Comparison of ENCODE assay signal across 11 cellular contexts in genomic region chr2:120293123-120293990, GRCh38. TPM values are rescaled to one million over a fixed set of nuclear protein-coding genes. Genes with fewer than 3 reads are reported as not detected.
DNase-seq lines count a peak whose midpoint lies in the region; ATAC-seq, FAIRE-seq and TF ChIP-seq lines count a peak whose summit lies in the region.
"Had no signal": no experiment of that assay in that cellular context is flagged by ENCODE, and none has a peak within 500 bp of the region (broad histone marks: within the 10 kb centered on the region; RNA-seq: fewer than 3 reads in every experiment).

No MANE protein-coding gene starts in this region.

- H4K91ac ChIP-seq in H9 (ENCODE audit: insufficient read length, low read depth, low read length): no peak overlapping the region
- no peak overlapping the region for H4K91ac ChIP-seq in IMR-90 (ENCODE audit: insufficient read depth, low read depth, low read length)

- H3K9me1 ChIP-seq in IMR-90 (ENCODE audit: insufficient read depth, low read length): peaks cover 18% of the 10 kb centered on the region

- H4K8ac ChIP-seq in H9 (replicated peaks; ENCODE audit: insufficient read length, low read depth, low read length) (no peak overlapping the region), IMR-90 (ENCODE audit: low read depth in 2 of 2, low read length in 2 of 2) (peak overlapping the region in 1 of 2 experiments; percentile 5; a peak in 1 of 4 replicates)

- H2BK5ac ChIP-seq in H9 (ENCODE audit: insufficient read length, low read length) (no peak overlapping the region), IMR-90 (ENCODE audit: low read depth, low read length, poor library complexity, severe bottlenecking) (no peak overlapping the region)

- POLR2A ChIA-PET in IMR-90 (lab: Charles Lee; ENCODE audit: unreplicated experiment): no interaction called here

- H4K20me1 ChIP-seq in H9 (ENCODE audit: control insufficient read depth, insufficient read depth, insufficient read length): no peaks in the 10 kb centered on the region
- peaks cover 13% of the 10 kb centered on the region; the same call in 1 of the 2 replicates for H4K20me1 ChIP-seq in IMR-90 (ENCODE audit: insufficient read depth, low read length)

- H3K36me3 ChIP-seq in IMR-90 (ENCODE audit: control insufficient read depth, insufficient read depth, low read length) (peaks cover 7% of the 10 kb centered on the region), neutrophil (peaks cover 92% of the 10 kb centered on the region), pancreas (peaks cover 0 to 23% (median 0%) of the 10 kb centered on the region in 3 donors)

- peak overlapping the region in 1 of 2 experiments; percentile 4; a peak in 1 of 5 replicates for H3K4me3 Mint-ChIP-seq in H9

- H2BK120ac ChIP-seq in H9 (ENCODE audit: low read depth, low read length, poor library complexity, severe bottlenecking) (no peak overlapping the region), IMR-90 (ENCODE audit: low read depth, low read length) (no peak overlapping the region)

- H3K9me3 Mint-ChIP-seq in H9: no peaks in the 10 kb centered on the region

- H3K4me2 ChIP-seq in H9 (ENCODE audit: insufficient read depth, insufficient read length, low read length): no peak overlapping the region
- peak overlapping the region; percentile 64 for H3K4me2 ChIP-seq in IMR-90 (ENCODE audit: low read depth, low read length)

- H3K9me3 ChIP-seq in H9 (ENCODE audit: control insufficient read depth, low read depth, low read length) (no peaks in the 10 kb centered on the region), IMR-90 (ENCODE audit: control insufficient read depth, insufficient read depth, low read length) (no peaks in the 10 kb centered on the region), neutrophil (no peaks in the 10 kb centered on the region), pancreas (no peaks in the 10 kb centered on the region)

- H2AK9ac ChIP-seq in IMR-90 (replicated peaks; ENCODE audit: low read depth, low read length, poor library complexity): no peak overlapping the region

- H3K4me1 ChIP-seq in H9 (ENCODE audit: insufficient read depth, low read length) (peaks cover 27% of the 10 kb centered on the region; the same call in 1 of the 2 replicates), IMR-90 (ENCODE audit: control insufficient read depth, insufficient read depth, low read length) (peaks cover 18% of the 10 kb centered on the region), neutrophil (ENCODE audit: control insufficient read depth in 1 of 2, insufficient read depth in 1 of 2, low read depth in 1 of 2, low read length in 1 of 2) (peaks cover 12 to 13% of the 10 kb centered on the region in 2 experiments), pancreas (no peaks in the 10 kb centered on the region)

- H3K18ac ChIP-seq in H9 (ENCODE audit: insufficient read length, low read depth, low read length) (no peak overlapping the region), IMR-90 (ENCODE audit: low read depth, low read length) (no peak overlapping the region; the same call in 1 of the 2 replicates)

- ATAC-seq in GM19035 (IDR thresholded peaks at IDR 0.05; ENCODE audit: unreplicated experiment) (peak; percentile 39), IMR-90 (ENCODE audit: low read depth) (peak; percentile 42), pancreas (no peak)
- ATAC-seq: foreskin keratinocyte had no signal

- peak overlapping the region in 2 of 3 experiments; percentile 76 to 93; a peak in 4 of 7 replicates for H3K27ac Mint-ChIP-seq in H9

- no peak for TF ChIP-seq CTCF in H9 (conservative IDR thresholded peaks at IDR 0.05)
- TF ChIP-seq CTCF in IMR-90 (conservative IDR thresholded peaks at IDR 0.05; ENCODE audit: low read depth, low read length): no peak
- no peak for TF ChIP-seq CTCF in neutrophil (IDR thresholded peaks at IDR 0.05)
- no peak for TF ChIP-seq CTCF in pancreas (IDR thresholded peaks at IDR 0.05)

- H3K79me1 ChIP-seq in H9 (ENCODE audit: insufficient read depth, low read depth, low read length, poor library complexity, severe bottlenecking): no peaks in the 10 kb centered on the region
- peaks cover 16 to 18% of the 10 kb centered on the region in 2 experiments for H3K79me1 ChIP-seq in IMR-90 (ENCODE audit: low read depth in 1 of 2, low read length in 2 of 2)

- no peak for DNase-seq in H9
- no peak for DNase-seq in IMR-90
- DNase-seq in dermis blood vessel endothelial cell: no peak
- DNase-seq in SK-N-DZ (ENCODE audit: low spot score): no peak
- no peak for DNase-seq in pancreas
- DNase-seq: foreskin keratinocyte, NCI-H1048, substantia nigra had no signal

- H3K23ac ChIP-seq in H9 (ENCODE audit: insufficient read length, low read depth, low read length): no peak overlapping the region
- H3K23ac ChIP-seq in IMR-90 (ENCODE audit: low read depth, low read length): no peak overlapping the region

- no peak overlapping the region for H3K9ac ChIP-seq in H9 (ENCODE audit: extremely low read depth, insufficient read length, low read length)
- no peak overlapping the region for H3K9ac ChIP-seq in IMR-90 (ENCODE audit: low read depth, low read length)

- H3K14ac ChIP-seq in H9 (ENCODE audit: insufficient read depth, low read length) (no peak overlapping the region), IMR-90 (replicated peaks; ENCODE audit: low read depth, low read length) (no peak overlapping the region)

- H3K4me3 ChIP-seq in IMR-90 (ENCODE audit: insufficient read depth, low read depth, low read length) (no peak overlapping the region), neutrophil (ENCODE audit: low read depth in 1 of 2, low read length in 1 of 2) (no peak overlapping the region), pancreas (no peak overlapping the region)

- H2BK15ac ChIP-seq in H9 (ENCODE audit: low read depth, low read length) (no peak overlapping the region), IMR-90 (ENCODE audit: low read depth, low read length) (no peak overlapping the region)

- H3K4ac ChIP-seq in H9 (ENCODE audit: low read depth, low read length) (no peak overlapping the region), IMR-90 (ENCODE audit: low read depth, low read length) (no peak overlapping the region)

- peaks cover 50 to 55% of the 10 kb centered on the region in 2 experiments for H3K4me1 Mint-ChIP-seq in H9

- H2AFZ ChIP-seq in H9 (ENCODE audit: low read length): no peak overlapping the region
- no peak overlapping the region for H2AFZ ChIP-seq in IMR-90 (replicated peaks; ENCODE audit: low read length, poor library complexity)

- TF ChIP-seq RAD21 in IMR-90 (IDR thresholded peaks at IDR 0.05; ENCODE audit: low read length): no peak

- H3K27me3 Mint-ChIP-seq in H9 (ENCODE audit: low read depth): no peaks in the 10 kb centered on the region

- H3K79me2 ChIP-seq in H9 (ENCODE audit: insufficient read depth, low read length): no peaks in the 10 kb centered on the region

- intact Hi-C loops in IMR-90 (cut with micrococcal nuclease) (no loop called here), pancreas (cut with DNase I) (no loop called here)

- in situ Hi-C loops in IMR-90 (cut with MboI; ENCODE audit: low sequenced_read_pairs): no loop called here

- CTCF ChIA-PET in IMR-90 (lab: Yijun Ruan, JAX): interaction anchor here (0.6 to 2.2 kb wide), 2 partner anchors 10 to 20 kb away, joined by 3 to 11 read pairs; no protein-coding TSS in a partner anchor

- no CpG with 5 or more reads among the region's 5 CpGs for WGBS in H9 (ENCODE audit: extremely low coverage, insufficient read length, low lambda C conversion rate)
- no CpG with 5 or more reads among the region's 5 CpGs for WGBS in IMR-90 (ENCODE audit: extremely low coverage in 2 of 2, insufficient read length in 1 of 2), 2 experiments
- WGBS in pancreas, 2 donors: 68 to 70% methylated on average over 5 of the region's 5 CpGs

- TF ChIP-seq POLR2A in IMR-90 (IDR thresholded peaks at IDR 0.05; ENCODE audit: low read depth, low read length): no peak

- no peaks in the 10 kb centered on the region for H3K23me2 ChIP-seq in H9 (ENCODE audit: insufficient read length, low read depth, low read length, poor library complexity, severe bottlenecking)

- H3K27me3 ChIP-seq in H9 (ENCODE audit: insufficient read depth, low read length) (no peaks in the 10 kb centered on the region), IMR-90 (ENCODE audit: control insufficient read depth, insufficient read depth, low read length) (no peaks in the 10 kb centered on the region), neutrophil (no peaks in the 10 kb centered on the region), pancreas (no peaks in the 10 kb centered on the region)
- H3K27me3 ChIP-seq: foreskin keratinocyte had no signal

- H2BK12ac ChIP-seq in H9 (ENCODE audit: insufficient read length, low read depth, low read length): no peak overlapping the region

- BruUV-seq in IMR-90 (replicated peaks; lab: Mats Ljungman, UMichigan): no TSS peak

- H2AK5ac ChIP-seq in H9 (ENCODE audit: insufficient read length, low read length) (no peak overlapping the region), IMR-90 (ENCODE audit: low read depth, low read length) (no peak overlapping the region)

- no peak for FAIRE-seq in pancreas (lab: Jason Lieb, UNC)

- H2BK20ac ChIP-seq in H9 (ENCODE audit: low read depth, low read length, poor library complexity, severe bottlenecking) (no peak overlapping the region), IMR-90 (ENCODE audit: low read depth, low read length) (no peak overlapping the region)

- no peak overlapping the region for H3T11ph ChIP-seq in H9 (ENCODE audit: low read length)

- H3K56ac ChIP-seq in H9 (ENCODE audit: insufficient read length, low read depth, low read length) (no peak overlapping the region), IMR-90 (ENCODE audit: extremely low read depth, insufficient read depth, low read length) (no peak overlapping the region)

- dilution Hi-C loops in IMR-90 (cut with HindIII; ENCODE audit: low sequenced_read_pairs, unreplicated experiment): no loop called here

- H3K27ac ChIP-seq in H9 (ENCODE audit: insufficient read length, low read depth, low read length) (no peak overlapping the region), IMR-90 (ENCODE audit: insufficient read depth, low read length) (peak overlapping the region; percentile 50; the same call in 1 of the 2 replicates), neutrophil (peak overlapping the region; percentile 34), pancreas (no peak overlapping the region)
- H3K27ac ChIP-seq: foreskin keratinocyte, RWPE1 had no signal

- no peak overlapping the region for H4K5ac ChIP-seq in H9 (ENCODE audit: insufficient read length, low read depth, low read length)
- no peak overlapping the region for H4K5ac ChIP-seq in IMR-90 (ENCODE audit: low read depth, low read length)

- peaks cover 0 to 17% (median 12%) of the 10 kb centered on the region in 3 experiments; a peak in 6 of 7 replicates for H3K36me3 Mint-ChIP-seq in H9 (ENCODE audit: insufficient read depth in 1 of 3, low read depth in 3 of 3)

RNA-seq across cellular contexts. Expression of gene RALB, which starts 40.7 kb away (rescaled TPM):
- total RNA-seq in H9 (2021) (24.6 and 27.1 TPM in 2 replicates), IMR-90 (2012; rRNA removed) (53.6 and 75.3 TPM in 2 replicates), dermis blood vessel endothelial cell (235 and 269 TPM in 2 replicates), pancreas (10 to 100 TPM; 12.0 to 24.2 (median 15.4) TPM)
- polyA plus RNA-seq in IMR-90 (2012; rRNA removed) (38.0 and 54.7 TPM in 2 replicates), pancreas (10 to 100 TPM in 1 of 2 donors, 1 to 10 TPM in 1; 9.8 to 18.5 TPM)
- 14.8 and 19.0 TPM in 2 replicates for polyA plus RNA-seq in IMR-90 (2012; cell fraction: cytosol; rRNA removed)
- polyA plus RNA-seq in IMR-90 (2012; cell fraction: nucleus; rRNA removed; ENCODE audit: low replicate concordance): 4.3 and 18.5 TPM in 2 replicates
- 11.0 and 14.1 TPM in 2 replicates for polyA plus RNA-seq in SK-N-DZ (2014; cell fraction: cytosol; rRNA removed)
- polyA plus RNA-seq in SK-N-DZ (2014; cell fraction: nucleus; rRNA removed): 4.6 and 6.6 TPM in 2 replicates

RNA-seq across cellular contexts. Expression of gene INHBB, which starts 52.6 kb away (rescaled TPM):
- total RNA-seq in H9 (2021): 0.13 TPM in 2 replicates
- 0.18 and 0.28 TPM in 2 replicates for total RNA-seq in IMR-90 (2012; rRNA removed)
- polyA plus RNA-seq in IMR-90 (2012; rRNA removed): 0.92 and 1.0 TPM in 2 replicates
- polyA plus RNA-seq in IMR-90 (2012; cell fraction: cytosol; rRNA removed): 0.61 and 2.2 TPM in 2 replicates
- polyA plus RNA-seq in IMR-90 (2012; cell fraction: nucleus; rRNA removed; ENCODE audit: low replicate concordance): 1.1 and 1.2 TPM in 2 replicates
- 8.5 and 11.8 TPM in 2 replicates for total RNA-seq in dermis blood vessel endothelial cell
- polyA plus RNA-seq in SK-N-DZ (2014; cell fraction: cytosol; rRNA removed): not detected in 2 replicates
- not detected in 2 replicates for polyA plus RNA-seq in SK-N-DZ (2014; cell fraction: nucleus; rRNA removed)
- total RNA-seq in pancreas: 1 to 10 TPM in 4 of 6 donors, under 1 TPM in 2; 0.59 to 3.6 (median 2.5) TPM
- polyA plus RNA-seq in pancreas: 1 to 10 TPM; 1.6 to 5.1 TPM
- total RNA-seq: foreskin keratinocyte had no signal
- polyA plus RNA-seq: foreskin keratinocyte had no signal

Comparison
In these comparisons a context has a peak if more than half of its experiments do, and no peak if none do; other contexts are left out.
1. ATAC-seq: peak in GM19035 (single experiment) and IMR-90 (single experiment); none in pancreas (0 of 4).
2. H3K27ac ChIP-seq: peak in IMR-90 (single experiment) and neutrophil (single experiment); none in H9 (single experiment) and pancreas (0 of 4).